ENCODE assay signal across 1 cellular context in genomic region chr4:125639182-125639621, GRCh38.
TF ChIP-seq lines count a peak whose summit lies in the region.

No MANE protein-coding gene starts in this region.

TF ChIP-seq in H1, 55 proteins besides CTCF, POLR2A, EP300 and RAD21 (continued from another document):
- TF ChIP-seq EGR1 (IDR thresholded peaks at IDR 0.05; ENCODE audit: borderline replicate concordance, low read depth, low read length) (no peak), ZNF274 (IDR thresholded peaks at IDR 0.05; ENCODE audit: borderline replicate concordance, extremely low read depth, low read length) (no peak), TCF12 (IDR thresholded peaks at IDR 0.05; ENCODE audit: low read depth, low read length) (no peak), SRF (IDR thresholded peaks at IDR 0.05; ENCODE audit: low read depth, low read length) (no peak), USF2 (IDR thresholded peaks at IDR 0.05; ENCODE audit: low read length) (no peak), CBX5 (IDR thresholded peaks at IDR 0.05; ENCODE audit: low read depth, low read length) (no peak), RNF2 (IDR thresholded peaks at IDR 0.05; ENCODE audit: borderline replicate concordance, low read depth, low read length, missing control alignments, poor library complexity, severe bottlenecking) (no peak), KDM4A (IDR thresholded peaks at IDR 0.05; ENCODE audit: low read depth, low read length, severe bottlenecking) (no peak), JUND (IDR thresholded peaks at IDR 0.05; ENCODE audit: low read length) (peak; percentile 49), JUN (IDR thresholded peaks at IDR 0.05; ENCODE audit: low read depth, low read length) (no peak), CTBP2 (IDR thresholded peaks at IDR 0.05; ENCODE audit: borderline replicate concordance, insufficient read depth, insufficient read length, low read length) (no peak), SP1 (IDR thresholded peaks at IDR 0.05; ENCODE audit: low read depth, low read length) (0 out of 2 replicates have a peak, but pooled peaks have one; percentile 24), YY1 (IDR thresholded peaks at IDR 0.05; ENCODE audit: low read depth, low read length) (no peak), TAF1 (IDR thresholded peaks at IDR 0.05; ENCODE audit: low read depth, low read length) (no peak), GABPA (IDR thresholded peaks at IDR 0.05; ENCODE audit: borderline replicate concordance, insufficient read depth, low read length) (no peak), MAX (IDR thresholded peaks at IDR 0.05) (peak; percentile 35; the same call in 1 of the 2 replicates), EZH2 (IDR thresholded peaks at IDR 0.05; ENCODE audit: low read depth, low read length, severe bottlenecking) (no peak), SIX5 (IDR thresholded peaks at IDR 0.05; ENCODE audit: low read depth, low read length) (no peak), TEAD4 (IDR thresholded peaks at IDR 0.05; ENCODE audit: low read depth, low read length) (peak; percentile 15; the same call in 1 of the 2 replicates), CBX8 (IDR thresholded peaks at IDR 0.05; ENCODE audit: borderline replicate concordance, low read depth, low read length) (no peak), TAF7 (optimal IDR thresholded peaks at IDR 0.05; ENCODE audit: borderline replicate concordance, low read depth, low read length) (no peak), CREB1 (IDR thresholded peaks at IDR 0.05) (peak; percentile 38), CHD1 (IDR thresholded peaks at IDR 0.05; ENCODE audit: low read depth, low read length) (no peak), NANOG (IDR thresholded peaks at IDR 0.05; ENCODE audit: insufficient read depth, low read depth, low read length, poor library complexity, severe bottlenecking) (no peak), RBBP5 (IDR thresholded peaks at IDR 0.05; ENCODE audit: borderline replicate concordance, low read depth, low read length) (no peak), POLR2AphosphoS5 (IDR thresholded peaks at IDR 0.05; ENCODE audit: low read depth, low read length) (no peak), ASH2L (IDR thresholded peaks at IDR 0.05; ENCODE audit: low read length) (no peak), SUZ12 (IDR thresholded peaks at IDR 0.05; ENCODE audit: low read length) (no peak), TBP (IDR thresholded peaks at IDR 0.05; ENCODE audit: low read depth, low read length) (no peak), SP4 (IDR thresholded peaks at IDR 0.05; ENCODE audit: low read length) (no peak), GTF2F1 (IDR thresholded peaks at IDR 0.05; ENCODE audit: borderline replicate concordance, low read depth, low read length) (no peak), SP2 (IDR thresholded peaks at IDR 0.05; ENCODE audit: low read length) (no peak), MAFK (IDR thresholded peaks at IDR 0.05; ENCODE audit: low read depth, low read length) (0 out of 2 replicates have a peak, but pooled peaks have one; percentile 31), NRF1 (IDR thresholded peaks at IDR 0.05; ENCODE audit: low read depth, low read length) (no peak), BACH1 (IDR thresholded peaks at IDR 0.05; ENCODE audit: low read length) (peak; percentile 35; the same call in 1 of the 2 replicates), KDM1A (IDR thresholded peaks at IDR 0.05; ENCODE audit: borderline replicate concordance, low read length) (peak; percentile 14; the same call in 1 of the 2 replicates), ATF3 (IDR thresholded peaks at IDR 0.05; ENCODE audit: insufficient read depth, low read depth, low read length) (no peak), E2F6 (IDR thresholded peaks at IDR 0.05) (no peak), CHD2 (IDR thresholded peaks at IDR 0.05; ENCODE audit: low read length) (no peak), FOSL1 (IDR thresholded peaks at IDR 0.05; ENCODE audit: insufficient read depth, low read depth, low read length) (no peak), HDAC6 (IDR thresholded peaks at IDR 0.05; ENCODE audit: low read depth, low read length) (no peak), SIRT6 (IDR thresholded peaks at IDR 0.05; ENCODE audit: low read length) (no peak), RXRA (IDR thresholded peaks at IDR 0.05; ENCODE audit: insufficient read depth, low read depth, low read length) (no peak), CHD7 (IDR thresholded peaks at IDR 0.05; ENCODE audit: insufficient replicate concordance, low read length) (peak; percentile 78), KDM5A (IDR thresholded peaks at IDR 0.05; ENCODE audit: low read length) (no peak), CEBPB (IDR thresholded peaks at IDR 0.05; ENCODE audit: low read depth, low read length) (peak; percentile 54; the same call in 1 of the 2 replicates), RFX5 (IDR thresholded peaks at IDR 0.05; ENCODE audit: borderline replicate concordance, low read depth, low read length) (no peak; the same call in 1 of the 2 replicates), ATF2 (IDR thresholded peaks at IDR 0.05; ENCODE audit: low read length) (peak; percentile 80; the same call in 1 of the 2 replicates)
